ENCODE assay signal across 1 cellular context in genomic region chr19:39506598-39506943, GRCh38.
TF ChIP-seq lines count a peak whose summit lies in the region.

No MANE protein-coding gene starts in this region.

TF ChIP-seq in GM12878, 131 proteins besides CTCF, POLR2A, EP300 and RAD21:
- TF ChIP-seq NR2C1 (IDR thresholded peaks at IDR 0.05) (no peak), SIN3A (IDR thresholded peaks at IDR 0.05; ENCODE audit: low read depth, low read length) (0 out of 2 replicates have a peak, but pooled peaks have one; percentile 4), TCF7 (IDR thresholded peaks at IDR 0.05; ENCODE audit: borderline replicate concordance) (no peak), ZBTB4 (CRISPR knock-in tag; IDR thresholded peaks at IDR 0.05) (no peak)
